In genomic region chr7:30552330-30552729, GRCh38 we compare ENCODE assay signal across 22 cellular contexts.
"Had no signal": no experiment of that assay in that cellular context is flagged by ENCODE, and none has a peak within 500 bp of the region (broad histone marks: within the 10 kb centered on the region; RNA-seq: fewer than 3 reads in every experiment).

No MANE protein-coding gene starts in this region.

- H3K4me3 ChIP-seq: ascending aorta, K562, PC-9 had no signal

- H3K27ac Mint-ChIP-seq: activated CD4-positive, alpha-beta T cell treated with anti-CD3 and anti-CD28 coated beads, Interleukin-2, amount 10 ng/mL, durations not matched to agents 24 days and 14 days; activated CD8-positive, alpha-beta T cell treated with anti-CD3 and anti-CD28 coated beads for 36 hours; activated naive CD4-positive, alpha-beta T cell treated with anti-CD3 and anti-CD28 coated beads, Interleukin-2, amount 50 U/mL, for 24 hours; activated naive CD8-positive, alpha-beta T cell treated with anti-CD3 and anti-CD28 coated beads, Interleukin-2, amount 10 ng/mL, durations not matched to agents 7 days and 5 days; activated T-cell treated with anti-CD3 and anti-CD28 coated beads, Interleukin-2, amount 50 U/mL, for 24 hours; activated T-helper 2 cell treated with anti-CD3 and anti-CD28 coated beads, Interferon-gamma antibody, Interleukin-2, Interleukin-4, amounts not matched to agents 10 μg/mL and 5 μg/mL and 100 μg/mL, durations not matched to agents 14 hours and 24 hours and 36 hours had no signal

- ATAC-seq: activated CD8-positive, alpha-beta T cell treated with anti-CD3 and anti-CD28 coated beads for 36 hours; K562 had no signal

- H3K9me3 ChIP-seq: ascending aorta had no signal

- H2AFZ ChIP-seq: PC-9 had no signal

- H3K27ac ChIP-seq: ascending aorta had no signal

- H3K27me3 Mint-ChIP-seq: activated CD4-positive, alpha-beta T cell treated with anti-CD3 and anti-CD28 coated beads, Interleukin-2, amount 10 ng/mL, durations not matched to agents 24 days and 14 days; activated CD8-positive, alpha-beta T cell treated with anti-CD3 and anti-CD28 coated beads for 36 hours; activated naive CD4-positive, alpha-beta T cell treated with anti-CD3 and anti-CD28 coated beads, Interleukin-2, amount 50 U/mL, for 24 hours; activated naive CD8-positive, alpha-beta T cell treated with anti-CD3 and anti-CD28 coated beads, Interleukin-2, amount 10 ng/mL, durations not matched to agents 7 days and 5 days; activated T-cell treated with anti-CD3 and anti-CD28 coated beads, Interleukin-2, amount 50 U/mL, for 24 hours had no signal

- H3K4me1 Mint-ChIP-seq: activated CD4-positive, alpha-beta T cell treated with anti-CD3 and anti-CD28 coated beads, Interleukin-2, amount 10 ng/mL, durations not matched to agents 24 days and 14 days; activated naive CD4-positive, alpha-beta T cell treated with anti-CD3 and anti-CD28 coated beads, Interleukin-2, amount 50 U/mL, for 24 hours had no signal

- H3K27me3 ChIP-seq: ascending aorta had no signal

- DNase-seq: activated CD4-positive, alpha-beta T cell treated with anti-CD3 and anti-CD28 coated beads, Interleukin-2, amount 10 ng/mL, durations not matched to agents 24 days and 14 days; activated CD4-positive, alpha-beta T cell treated with anti-CD3 and anti-CD28 coated beads, Interleukin-2, amount 50 U/mL, for 4 hours; activated CD8-positive, alpha-beta T cell treated with anti-CD3 and anti-CD28 coated beads for 36 hours; activated gamma-delta T cell; activated naive CD4-positive, alpha-beta T cell treated with Interleukin-2 at 50 U/mL for 16 hours; activated naive CD8-positive, alpha-beta T cell treated with anti-CD3 and anti-CD28 coated beads, Interleukin-2, amount 10 ng/mL, durations not matched to agents 7 days and 5 days; activated T-cell treated with anti-CD3 and anti-CD28 coated beads, Interleukin-2, amount 50 U/mL, for 24 hours; amygdala; NCI-H1105; NCI-H1417 treated with DMSO at 0.1 percent for 48 hours; NCI-H1930; NCI-H2081 treated with DMSO at 0.1 percent for 48 hours; NCI-H345; NCI-H524 treated with DMSO at 0.1 percent for 48 hours; NK-92 treated with Interleukin-12 subunit alpha and Interleukin-12 subunit beta, amount 100 ng/mL, for 24 hours; Right ventricle myocardium superior; T1000 had no signal

- H3K9me3 Mint-ChIP-seq: activated CD4-positive, alpha-beta T cell treated with anti-CD3 and anti-CD28 coated beads, Interleukin-2, amount 10 ng/mL, durations not matched to agents 24 days and 14 days; activated CD8-positive, alpha-beta T cell treated with anti-CD3 and anti-CD28 coated beads for 36 hours; activated naive CD4-positive, alpha-beta T cell treated with anti-CD3 and anti-CD28 coated beads, Interleukin-2, amount 50 U/mL, for 24 hours; activated naive CD8-positive, alpha-beta T cell treated with anti-CD3 and anti-CD28 coated beads, Interleukin-2, amount 10 ng/mL, durations not matched to agents 7 days and 5 days; activated T-cell treated with anti-CD3 and anti-CD28 coated beads, Interleukin-2, amount 50 U/mL, for 24 hours; activated T-helper 2 cell treated with anti-CD3 and anti-CD28 coated beads, Interferon-gamma antibody, Interleukin-2, Interleukin-4, amounts not matched to agents 10 μg/mL and 5 μg/mL and 100 μg/mL, durations not matched to agents 14 hours and 24 hours and 36 hours had no signal

- H3K4me3 Mint-ChIP-seq: activated CD4-positive, alpha-beta T cell treated with anti-CD3 and anti-CD28 coated beads, Interleukin-2, amount 10 ng/mL, durations not matched to agents 24 days and 14 days; activated CD8-positive, alpha-beta T cell treated with anti-CD3 and anti-CD28 coated beads for 36 hours; activated naive CD4-positive, alpha-beta T cell treated with anti-CD3 and anti-CD28 coated beads, Interleukin-2, amount 50 U/mL, for 24 hours; activated naive CD8-positive, alpha-beta T cell treated with anti-CD3 and anti-CD28 coated beads, Interleukin-2, amount 10 ng/mL, durations not matched to agents 7 days and 5 days; activated T-cell treated with anti-CD3 and anti-CD28 coated beads, Interleukin-2, amount 50 U/mL, for 24 hours had no signal
